Comparison of ENCODE assay signal across 9 cellular contexts in the genomic region with DNA sequence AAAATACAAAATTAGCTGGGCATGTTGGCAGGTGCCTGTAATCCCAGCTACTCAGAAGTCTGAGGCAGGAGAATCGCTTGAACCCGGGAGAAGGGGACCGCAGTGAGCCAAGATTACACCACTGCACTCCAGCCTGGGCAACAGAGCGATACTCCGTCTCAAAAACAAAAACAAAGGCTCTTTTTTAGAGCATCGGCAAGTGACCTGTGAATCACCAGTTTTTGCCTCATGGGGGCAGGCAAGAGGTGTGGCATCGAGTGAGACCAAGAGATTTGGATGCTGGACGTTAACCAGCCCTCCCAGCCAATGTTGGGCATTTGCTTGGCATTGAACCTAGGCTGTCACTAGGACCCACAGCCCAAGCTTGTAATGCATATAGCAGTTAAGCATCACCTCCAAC. TPM values are rescaled to one million over a fixed set of nuclear protein-coding genes. Genes with fewer than 3 reads are reported as not detected.
A peak's percentile ranks its signal among the peaks of the same experiment; 100 is the strongest.
DNase-seq lines count a peak whose midpoint lies in the region; ATAC-seq and TF ChIP-seq lines count a peak whose summit lies in the region.
"Had no signal": no experiment of that assay in that cellular context is flagged by ENCODE, and none has a peak within 500 bp of the region (broad histone marks: within the 10 kb centered on the region; RNA-seq: fewer than 3 reads in every experiment).

No MANE protein-coding gene starts in this region.

- no peak overlapping the region for H3K27ac ChIP-seq in RWPE1
- H3K27ac ChIP-seq: neutrophil had no signal

- CTCF ChIA-PET in RWPE1 (lab: Yijun Ruan, JAX) = interaction anchor here (0.6 to 0.7 kb wide), 2 partner anchors 157 to 247 kb away, joined by 6 read pairs; no protein-coding TSS in a partner anchor

- DNase-seq in DMS153 treated with DMSO at 0.1 percent for 48 hours (lab: John Stamatoyannopoulos, UW; ENCODE audit: unreplicated experiment) (peak; percentile 16), DMS153 (lab: John Stamatoyannopoulos, UW) (no peak), NCI-H460 (ENCODE audit: extremely low read depth, low read depth) (peak; percentile 30), ecto neural progenitor cell (ENCODE audit: low spot score) (peak; percentile 54), mucosa of gallbladder (ENCODE audit: low spot score) (peak; percentile 21), RWPE1 (ENCODE audit: low spot score) (no peak)

- ATAC-seq in HG03108 (IDR thresholded peaks at IDR 0.05; ENCODE audit: unreplicated experiment) (no peak), GM21367 (IDR thresholded peaks at IDR 0.05; ENCODE audit: unreplicated experiment) (no peak)

- POLR2A ChIA-PET in RWPE1 (lab: Yijun Ruan, JAX; ENCODE audit: low non-redundant PET) = no interaction called here

- no peak; the same call in 1 of the 2 replicates for TF ChIP-seq CTCF in RWPE1 (conservative IDR thresholded peaks at IDR 0.05; ENCODE audit: low read depth)

RNA-seq across cellular contexts. Expression of gene CDK5RAP1, which starts 14.6 kb away (rescaled TPM):
- 31.9 and 34.9 TPM in 2 replicates for total RNA-seq in NCI-H460 (2014; rRNA removed; shearing (Covaris generic))
- polyA plus RNA-seq in NCI-H460 (2014; cell fraction: nucleus; rRNA removed) = 56.1 and 56.4 TPM in 2 replicates
- total RNA-seq in mucosa of gallbladder = 18.7 TPM

RNA-seq across cellular contexts. Expression of gene SNTA1, which starts 27.6 kb away (rescaled TPM):
- total RNA-seq in NCI-H460 (2014; rRNA removed; shearing (Covaris generic)) = 7.3 and 10.4 TPM in 2 replicates
- 11.2 and 11.7 TPM in 2 replicates for polyA plus RNA-seq in NCI-H460 (2014; cell fraction: nucleus; rRNA removed)
- total RNA-seq in mucosa of gallbladder = 13.0 TPM

Comparison
In these comparisons a context has a peak if more than half of its experiments do, and no peak if none do; other contexts are left out.
1. DNase-seq: peak in DMS153 treated with DMSO at 0.1 percent for 48 hours (single experiment), NCI-H460 (single experiment), ecto neural progenitor cell (single experiment) and mucosa of gallbladder (single experiment); none in DMS153 (single experiment) and RWPE1 (single experiment).